ENCODE assay signal across 26 cellular contexts in the genomic region with DNA sequence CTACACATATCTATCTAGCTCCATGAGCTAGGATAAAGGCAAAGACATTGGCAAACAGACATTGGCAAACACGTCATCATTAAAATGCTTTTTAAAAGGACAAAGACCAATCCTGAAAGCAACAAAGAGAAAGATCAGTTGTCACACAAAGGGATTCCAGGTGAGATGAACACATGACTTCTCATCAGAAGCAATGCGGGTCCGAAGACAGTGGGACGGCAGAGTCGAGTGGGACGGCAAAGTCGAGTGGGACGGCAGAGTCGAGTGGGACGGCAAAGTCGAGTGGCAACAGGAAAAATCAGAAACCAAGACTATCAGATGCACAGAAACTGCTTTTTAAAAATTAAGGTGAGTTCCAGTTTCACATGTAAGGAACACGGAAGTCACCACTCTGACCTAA.
"Had no signal": no experiment of that assay in that cellular context is flagged by ENCODE, and none has a peak within 500 bp of the region (broad histone marks: within the 10 kb centered on the region; RNA-seq: fewer than 3 reads in every experiment).

No MANE protein-coding gene starts in this region.

- H3K27me3 ChIP-seq: ascending aorta, cardiac muscle cell, tibial nerve had no signal

- H3K4me3 ChIP-seq: ascending aorta, cardiac muscle cell, esophagus squamous epithelium, heart right ventricle, lung, tibial nerve had no signal

- H3K27ac ChIP-seq: ascending aorta, cardiac muscle cell, esophagus squamous epithelium, heart right ventricle, tibial nerve had no signal

- H3K36me3 ChIP-seq: ascending aorta, cardiac muscle cell, esophagus squamous epithelium, heart right ventricle, tibial nerve had no signal

- H3K4me3 Mint-ChIP-seq: activated naive CD4-positive, alpha-beta T cell treated with anti-CD3 and anti-CD28 coated beads, Interleukin-2, amount 10 ng/mL, durations not matched to agents 7 days and 5 days; activated naive CD8-positive, alpha-beta T cell treated with anti-CD3 and anti-CD28 coated beads, Interleukin-2, amount 10 ng/mL, durations not matched to agents 7 days and 5 days; nephron; T-helper 2 cell treated with Interferon-gamma antibody and Interleukin-4, amounts not matched to agents 5 μg/mL and 100 μg/mL, for 36 hours had no signal

- H3K9me3 ChIP-seq: ascending aorta had no signal

- DNase-seq: activated CD4-positive, alpha-beta T cell treated with anti-CD3 and anti-CD28 coated beads for 4 hours; activated CD4-positive, alpha-beta T cell treated with anti-CD3 and anti-CD28 coated beads, Interleukin-2, amount 50 U/mL, for 4 hours; activated gamma-delta T cell; activated naive CD4-positive, alpha-beta T cell treated with anti-CD3 and anti-CD28 coated beads, Interleukin-2, amount 10 ng/mL, durations not matched to agents 7 days and 5 days; activated naive CD8-positive, alpha-beta T cell treated with anti-CD3 and anti-CD28 coated beads, Interleukin-2, amount 10 ng/mL, durations not matched to agents 7 days and 5 days; activated T-cell treated with anti-CD3 and anti-CD28 coated beads, Interleukin-2, amount 50 U/mL, for 1 hour; cerebellar nuclear complex; cortex of kidney; esophagus squamous epithelium; foreskin melanocyte; heart right ventricle; mesendoderm; retina; stimulated activated CD4-positive, alpha-beta T cell treated with anti-CD3 and anti-CD28 coated beads, Interleukin-15, amount 100 ng/mL, for 24 hours; stimulated activated CD4-positive, alpha-beta T cell treated with anti-CD3 and anti-CD28 coated beads, Interleukin-2, amount 100 ng/mL, for 24 hours; stimulated activated naive CD4-positive, alpha-beta T cell treated with Interleukin-2 at 50 U/mL for 16 hours; T-helper 1 cell had no signal

- ATAC-seq: heart right ventricle, left lobe of liver had no signal

- H3K4me1 ChIP-seq: ascending aorta, esophagus squamous epithelium, heart right ventricle, tibial nerve had no signal

- H3K27ac Mint-ChIP-seq: activated naive CD4-positive, alpha-beta T cell treated with anti-CD3 and anti-CD28 coated beads, Interleukin-2, amount 10 ng/mL, durations not matched to agents 7 days and 5 days; activated naive CD8-positive, alpha-beta T cell treated with anti-CD3 and anti-CD28 coated beads, Interleukin-2, amount 10 ng/mL, durations not matched to agents 7 days and 5 days; brain; nephron; progenitor cell of endocrine pancreas; T-helper 2 cell treated with Interferon-gamma antibody and Interleukin-4, amounts not matched to agents 5 μg/mL and 100 μg/mL, for 36 hours had no signal

- H3K36me3 Mint-ChIP-seq: activated naive CD4-positive, alpha-beta T cell treated with anti-CD3 and anti-CD28 coated beads, Interleukin-2, amount 10 ng/mL, durations not matched to agents 7 days and 5 days; activated naive CD8-positive, alpha-beta T cell treated with anti-CD3 and anti-CD28 coated beads, Interleukin-2, amount 10 ng/mL, durations not matched to agents 7 days and 5 days; brain had no signal

- H3K4me1 Mint-ChIP-seq: activated naive CD4-positive, alpha-beta T cell treated with anti-CD3 and anti-CD28 coated beads, Interleukin-2, amount 10 ng/mL, durations not matched to agents 7 days and 5 days; activated naive CD8-positive, alpha-beta T cell treated with anti-CD3 and anti-CD28 coated beads, Interleukin-2, amount 10 ng/mL, durations not matched to agents 7 days and 5 days; nephron had no signal
